In genomic region chr16:66984902-66985311, GRCh38 we compare ENCODE assay signal across 10 cellular contexts. TPM values are rescaled to one million over a fixed set of nuclear protein-coding genes. Genes with fewer than 3 reads are reported as not detected.
A peak's percentile ranks its signal among the peaks of the same experiment; 100 is the strongest.
DNase-seq lines count a peak whose midpoint lies in the region; ATAC-seq and TF ChIP-seq lines count a peak whose summit lies in the region.
"Had no signal": no experiment of that assay in that cellular context is flagged by ENCODE, and none has a peak within 500 bp of the region (broad histone marks: within the 10 kb centered on the region; RNA-seq: fewer than 3 reads in every experiment).

No MANE protein-coding gene starts in this region.

- H3K36me3 ChIP-seq in KOPT-K1 (ENCODE audit: insufficient read depth, low read length) (no peaks in the 10 kb centered on the region), H7 (replicated peaks; ENCODE audit: control insufficient read depth, insufficient read depth, low read length) (no peaks in the 10 kb centered on the region)

- intact Hi-C loops in activated CD8-positive, alpha-beta T cell treated with anti-CD3 and anti-CD28 coated beads for 36 hours (cut with micrococcal nuclease), result loop anchor here (5.0 kb wide), 1 partner anchor 32 kb away; no protein-coding TSS in a partner anchor

- H3K4me3 ChIP-seq in H7 (ENCODE audit: insufficient read depth, low read depth, low read length), result no peak overlapping the region

- no peaks in the 10 kb centered on the region for H3K9me3 Mint-ChIP-seq in activated CD8-positive, alpha-beta T cell treated with anti-CD3 and anti-CD28 coated beads for 36 hours
- peaks cover 2% of the 10 kb centered on the region for H3K9me3 Mint-ChIP-seq in activated naive CD8-positive, alpha-beta T cell treated with anti-CD3 and anti-CD28 coated beads, Interleukin-2, amount 10 ng/mL, durations not matched to agents 7 days and 5 days

- H3K36me3 Mint-ChIP-seq in activated CD8-positive, alpha-beta T cell treated with anti-CD3 and anti-CD28 coated beads for 36 hours (ENCODE audit: low read depth), result peaks cover 8% of the 10 kb centered on the region
- peaks cover 9% of the 10 kb centered on the region for H3K36me3 Mint-ChIP-seq in activated naive CD8-positive, alpha-beta T cell treated with anti-CD3 and anti-CD28 coated beads, Interleukin-2, amount 10 ng/mL, durations not matched to agents 7 days and 5 days

- no peaks in the 10 kb centered on the region for H3K27me3 ChIP-seq in H7 (ENCODE audit: control insufficient read depth, insufficient read depth, low read length)

- CTCF ChIA-PET in activated CD8-positive, alpha-beta T cell treated with anti-CD3 and anti-CD28 coated beads for 36 hours (lab: Charles Lee), result interaction anchor here (0.7 to 4.6 kb wide), 7 partner anchors 10 to 170 kb away, joined by 4 to 30 read pairs (median 4); partner anchors contain the start of gene NAE1

- no peaks in the 10 kb centered on the region for H3K9me3 ChIP-seq in KOPT-K1 (ENCODE audit: insufficient read depth, low read length, poor library complexity, severe bottlenecking)

- peak overlapping the region; percentile 99 for H3K27ac Mint-ChIP-seq in activated CD8-positive, alpha-beta T cell treated with anti-CD3 and anti-CD28 coated beads for 36 hours
- peak overlapping the region; percentile 97 for H3K27ac Mint-ChIP-seq in activated naive CD8-positive, alpha-beta T cell treated with anti-CD3 and anti-CD28 coated beads, Interleukin-2, amount 10 ng/mL, durations not matched to agents 7 days and 5 days

- POLR2A ChIA-PET in activated CD8-positive, alpha-beta T cell treated with anti-CD3 and anti-CD28 coated beads for 36 hours (lab: Charles Lee), result interaction anchor here (1.0 to 1.4 kb wide), 4 partner anchors 10 to 175 kb away, joined by 3 to 12 read pairs (median 4); partner anchors contain the start of genes FBXL8 and TRADD
- POLR2A ChIA-PET in activated naive CD8-positive, alpha-beta T cell treated with anti-CD3 and anti-CD28 coated beads, Interleukin-2, amount 10 ng/mL, durations not matched to agents 7 days and 5 days (lab: Charles Lee), result interaction anchor here (0.9 to 4.2 kb wide), 5 partner anchors 13 to 174 kb away, joined by 4 to 86 read pairs (median 6); partner anchors contain the start of genes CBFB, FBXL8 and TRADD

- H3K4me3 Mint-ChIP-seq in activated CD8-positive, alpha-beta T cell treated with anti-CD3 and anti-CD28 coated beads for 36 hours, result peak overlapping the region; percentile 4
- H3K4me3 Mint-ChIP-seq in activated naive CD8-positive, alpha-beta T cell treated with anti-CD3 and anti-CD28 coated beads, Interleukin-2, amount 10 ng/mL, durations not matched to agents 7 days and 5 days, result peak overlapping the region; percentile 40

- TF ChIP-seq CTCF in activated CD8-positive, alpha-beta T cell treated with anti-CD3 and anti-CD28 coated beads for 36 hours (IDR thresholded peaks at IDR 0.05), result no peak
- no peak for TF ChIP-seq CTCF in omental fat pad (IDR thresholded peaks at IDR 0.05)

- H3K27me3 Mint-ChIP-seq in activated CD8-positive, alpha-beta T cell treated with anti-CD3 and anti-CD28 coated beads for 36 hours, result no peaks in the 10 kb centered on the region
- no peaks in the 10 kb centered on the region for H3K27me3 Mint-ChIP-seq in activated naive CD8-positive, alpha-beta T cell treated with anti-CD3 and anti-CD28 coated beads, Interleukin-2, amount 10 ng/mL, durations not matched to agents 7 days and 5 days

- H3K4me1 Mint-ChIP-seq in activated CD8-positive, alpha-beta T cell treated with anti-CD3 and anti-CD28 coated beads for 36 hours (ENCODE audit: low read depth), result peaks cover 50% of the 10 kb centered on the region
- peaks cover 59% of the 10 kb centered on the region for H3K4me1 Mint-ChIP-seq in activated naive CD8-positive, alpha-beta T cell treated with anti-CD3 and anti-CD28 coated beads, Interleukin-2, amount 10 ng/mL, durations not matched to agents 7 days and 5 days

- DNase-seq in activated CD8-positive, alpha-beta T cell treated with anti-CD3 and anti-CD28 coated beads for 36 hours, result peak; percentile 93
- DNase-seq in activated naive CD8-positive, alpha-beta T cell treated with anti-CD3 and anti-CD28 coated beads, Interleukin-2, amount 10 ng/mL, durations not matched to agents 7 days and 5 days, result peak; percentile 71
- DNase-seq in stimulated activated CD4-positive, alpha-beta T cell treated with anti-CD3 and anti-CD28 coated beads, TNF-alpha, amount 100 ng/mL, for 24 hours (ENCODE audit: low read depth in 3 of 3), result peak; percentile 29 to 73 (median 48)
- no peak for DNase-seq in H7
- DNase-seq in omental fat pad (ENCODE audit: low spot score), result no peak
- DNase-seq: dermis blood vessel endothelial cell, posterior cingulate gyrus had no signal

- H3K27ac ChIP-seq in KOPT-K1 (ENCODE audit: low read depth, low read length, poor library complexity, severe bottlenecking), result peak overlapping the region; percentile 60

- peak; percentile 84 for ATAC-seq in activated CD8-positive, alpha-beta T cell treated with anti-CD3 and anti-CD28 coated beads for 36 hours
- peak; percentile 93 for ATAC-seq in activated naive CD8-positive, alpha-beta T cell treated with anti-CD3 and anti-CD28 coated beads, Interleukin-2, amount 10 ng/mL, durations not matched to agents 7 days and 5 days (ENCODE audit: low read depth)
- ATAC-seq in omental fat pad (ENCODE audit: low FRiP score) (no peak), HG03045 (IDR thresholded peaks at IDR 0.05; ENCODE audit: unreplicated experiment) (no peak), HG02852 (IDR thresholded peaks at IDR 0.05; ENCODE audit: unreplicated experiment) (no peak)

RNA-seq across cellular contexts. Expression of gene CES4A, which starts 3.5 kb away (rescaled TPM):
- total RNA-seq in activated CD8-positive, alpha-beta T cell treated with anti-CD3 and anti-CD28 coated beads for 36 hours, result 1 to 10 TPM; 4.5 to 5.9 TPM
- 10 to 100 TPM; 16.2 to 17.5 TPM for total RNA-seq in activated naive CD8-positive, alpha-beta T cell treated with anti-CD3 and anti-CD28 coated beads, Interleukin-2, amount 10 ng/mL, durations not matched to agents 7 days and 5 days
- total RNA-seq in H7 (2014; rRNA removed; shearing (Covaris generic)), result 0.07 and 0.45 TPM in 2 replicates
- 10 to 100 TPM in 3 of 4 donors, 1 to 10 TPM in 1; 4.4 to 48.1 (median 14.3) TPM for total RNA-seq in omental fat pad

RNA-seq across cellular contexts. Expression of gene CES3, which starts 23.8 kb away (rescaled TPM):
- 1 to 10 TPM; 2.1 to 2.9 TPM for total RNA-seq in activated CD8-positive, alpha-beta T cell treated with anti-CD3 and anti-CD28 coated beads for 36 hours
- 1 to 10 TPM; 4.8 to 8.3 TPM for total RNA-seq in activated naive CD8-positive, alpha-beta T cell treated with anti-CD3 and anti-CD28 coated beads, Interleukin-2, amount 10 ng/mL, durations not matched to agents 7 days and 5 days
- total RNA-seq in H7 (2014; rRNA removed; shearing (Covaris generic)), result 0.31 and 0.44 TPM in 2 replicates
- 1 to 10 TPM in 1 of 4 donors, under 1 TPM in 3; 0.31 to 1.6 (median 0.84) TPM for total RNA-seq in omental fat pad
- total RNA-seq: dermis blood vessel endothelial cell had no signal

RNA-seq across cellular contexts. Expression of gene CBFB, which starts 44.0 kb away (rescaled TPM):
- 100 to 1,000 TPM; 111 to 114 TPM for total RNA-seq in activated CD8-positive, alpha-beta T cell treated with anti-CD3 and anti-CD28 coated beads for 36 hours
- total RNA-seq in activated naive CD8-positive, alpha-beta T cell treated with anti-CD3 and anti-CD28 coated beads, Interleukin-2, amount 10 ng/mL, durations not matched to agents 7 days and 5 days, result 100 to 1,000 TPM; 193 to 198 TPM
- total RNA-seq in H7 (2014; rRNA removed; shearing (Covaris generic)), result 31.4 and 49.3 TPM in 2 replicates
- total RNA-seq in omental fat pad, result 10 to 100 TPM; 30.3 to 77.6 (median 35.4) TPM

RNA-seq across cellular contexts. Expression of gene CES2, which starts 49.6 kb away (rescaled TPM):
- total RNA-seq in activated CD8-positive, alpha-beta T cell treated with anti-CD3 and anti-CD28 coated beads for 36 hours, result 10 to 100 TPM; 24.7 to 24.9 TPM
- 10 to 100 TPM; 45.4 to 46.4 TPM for total RNA-seq in activated naive CD8-positive, alpha-beta T cell treated with anti-CD3 and anti-CD28 coated beads, Interleukin-2, amount 10 ng/mL, durations not matched to agents 7 days and 5 days
- 8.3 and 13.0 TPM in 2 replicates for total RNA-seq in H7 (2014; rRNA removed; shearing (Covaris generic))
- 10 to 100 TPM; 25.1 to 34.3 (median 28.1) TPM for total RNA-seq in omental fat pad

RNA-seq across cellular contexts. Expression of gene CIAO2B, which starts 50.7 kb away (rescaled TPM):
- 100 to 1,000 TPM; 150 to 162 TPM for total RNA-seq in activated CD8-positive, alpha-beta T cell treated with anti-CD3 and anti-CD28 coated beads for 36 hours
- 100 to 1,000 TPM in 1 of 2 experiments, 10 to 100 TPM in 1; 98.0 to 106 TPM for total RNA-seq in activated naive CD8-positive, alpha-beta T cell treated with anti-CD3 and anti-CD28 coated beads, Interleukin-2, amount 10 ng/mL, durations not matched to agents 7 days and 5 days
- total RNA-seq in H7 (2014; rRNA removed; shearing (Covaris generic)), result 91.1 TPM in 2 replicates
- 10 to 100 TPM; 50.4 to 86.8 (median 70.4) TPM for total RNA-seq in omental fat pad

Comparison
In these comparisons a context has a peak if more than half of its experiments do, and no peak if none do; other contexts are left out.
1. ATAC-seq: peak in activated CD8-positive, alpha-beta T cell treated with anti-CD3 and anti-CD28 coated beads for 36 hours (single experiment) and activated naive CD8-positive, alpha-beta T cell treated with anti-CD3 and anti-CD28 coated beads, Interleukin-2, amount 10 ng/mL, durations not matched to agents 7 days and 5 days (single experiment); none in omental fat pad (single experiment), HG03045 (single experiment) and HG02852 (single experiment).
2. DNase-seq: peak in activated CD8-positive, alpha-beta T cell treated with anti-CD3 and anti-CD28 coated beads for 36 hours (single experiment), activated naive CD8-positive, alpha-beta T cell treated with anti-CD3 and anti-CD28 coated beads, Interleukin-2, amount 10 ng/mL, durations not matched to agents 7 days and 5 days (single experiment) and stimulated activated CD4-positive, alpha-beta T cell treated with anti-CD3 and anti-CD28 coated beads, TNF-alpha, amount 100 ng/mL, for 24 hours (3 of 3); none in H7 (single experiment) and omental fat pad (single experiment).